8 cellular contexts compared by ENCODE assay signal in genomic region chr4:24657768-24658617, GRCh38.
DNase-seq lines count a peak whose midpoint lies in the region; ATAC-seq and TF ChIP-seq lines count a peak whose summit lies in the region.

No MANE protein-coding gene starts in this region.

- intact Hi-C loops in activated CD4-positive, alpha-beta T cell treated with anti-CD3 and anti-CD28 coated beads for 36 hours (cut with DNase I, micrococcal nuclease) = no loop called here
- intact Hi-C loops in Right ventricle myocardium superior (cut with DNase I) = no loop called here

- DNase-seq in activated CD4-positive, alpha-beta T cell treated with anti-CD3 and anti-CD28 coated beads for 36 hours = peak; percentile 46
- DNase-seq in activated CD4-positive, alpha-beta T cell treated with anti-CD3 and anti-CD28 coated beads, Interleukin-2, amount 50 U/mL, for 1 hour = no peak
- peak; percentile 96 for DNase-seq in H4 (ENCODE audit: low spot score)
- DNase-seq in SW480 (ENCODE audit: low spot score) = peak; percentile 96
- peak; percentile 55 for DNase-seq in Right ventricle myocardium superior
- peak; percentile 28 for DNase-seq in stimulated activated CD8-positive, alpha-beta memory T cell treated with anti-CD3 and anti-CD28 coated beads, Interleukin-4, amount 100 ng/mL, for 48 hours
- no peak for DNase-seq in germinal center (ENCODE audit: low spot score)

- POLR2A ChIA-PET in activated CD4-positive, alpha-beta T cell treated with anti-CD3 and anti-CD28 coated beads for 36 hours (lab: Charles Lee) = no interaction called here

- H3K4me1 Mint-ChIP-seq in activated CD4-positive, alpha-beta T cell treated with anti-CD3 and anti-CD28 coated beads for 36 hours = peaks cover 2% of the 10 kb centered on the region

- peaks cover 14% of the 10 kb centered on the region for H3K27me3 Mint-ChIP-seq in activated CD4-positive, alpha-beta T cell treated with anti-CD3 and anti-CD28 coated beads for 36 hours

- ATAC-seq in activated CD4-positive, alpha-beta T cell treated with anti-CD3 and anti-CD28 coated beads for 36 hours = peak; percentile 64
- ATAC-seq in Right ventricle myocardium superior (ENCODE audit: poor library complexity) = peak; percentile 82

- peak; percentile 85 for TF ChIP-seq EP300 in Ishikawa (IDR thresholded peaks at IDR 0.05; ENCODE audit: borderline replicate concordance)

- CTCF ChIA-PET in activated CD4-positive, alpha-beta T cell treated with anti-CD3 and anti-CD28 coated beads for 36 hours (lab: Charles Lee) = no interaction called here

- H3K4me3 Mint-ChIP-seq in activated CD4-positive, alpha-beta T cell treated with anti-CD3 and anti-CD28 coated beads for 36 hours = no peak overlapping the region

- H3K9me3 Mint-ChIP-seq in activated CD4-positive, alpha-beta T cell treated with anti-CD3 and anti-CD28 coated beads for 36 hours (ENCODE audit: low read depth) = no peaks in the 10 kb centered on the region

- no peaks in the 10 kb centered on the region for H3K36me3 Mint-ChIP-seq in activated CD4-positive, alpha-beta T cell treated with anti-CD3 and anti-CD28 coated beads for 36 hours (ENCODE audit: low read depth)

- peak; percentile 8; the same call in 1 of the 2 replicates for TF ChIP-seq RAD21 in Ishikawa (IDR thresholded peaks at IDR 0.05; ENCODE audit: low read depth)

- no peak overlapping the region for H3K27ac Mint-ChIP-seq in activated CD4-positive, alpha-beta T cell treated with anti-CD3 and anti-CD28 coated beads for 36 hours

TF ChIP-seq in Ishikawa, 13 proteins besides CTCF, POLR2A, EP300 and RAD21:
- TF ChIP-seq TEAD4 (IDR thresholded peaks at IDR 0.05) (peak; percentile 84), ZBTB7A (IDR thresholded peaks at IDR 0.05; ENCODE audit: low read depth) (no peak), YY1 (IDR thresholded peaks at IDR 0.05; ENCODE audit: low read depth) (0 out of 2 replicates have a peak, but pooled peaks have one; percentile 8), CREB1 (IDR thresholded peaks at IDR 0.05; ENCODE audit: low read depth) (no peak), TCF12 (IDR thresholded peaks at IDR 0.05; ENCODE audit: low read depth) (peak; percentile 90), MAX (IDR thresholded peaks at IDR 0.05) (peak; percentile 65), EGR1 (IDR thresholded peaks at IDR 0.05) (no peak), TAF1 (IDR thresholded peaks at IDR 0.05; ENCODE audit: low read depth) (no peak), FOXM1 (IDR thresholded peaks at IDR 0.05; ENCODE audit: borderline replicate concordance, low read depth) (peak; percentile 54; the same call in 1 of the 2 replicates), CEBPB (IDR thresholded peaks at IDR 0.05) (peak; percentile 97), NFIC (IDR thresholded peaks at IDR 0.05) (peak; percentile 97)
- TF ChIP-seq, protein P1, sequence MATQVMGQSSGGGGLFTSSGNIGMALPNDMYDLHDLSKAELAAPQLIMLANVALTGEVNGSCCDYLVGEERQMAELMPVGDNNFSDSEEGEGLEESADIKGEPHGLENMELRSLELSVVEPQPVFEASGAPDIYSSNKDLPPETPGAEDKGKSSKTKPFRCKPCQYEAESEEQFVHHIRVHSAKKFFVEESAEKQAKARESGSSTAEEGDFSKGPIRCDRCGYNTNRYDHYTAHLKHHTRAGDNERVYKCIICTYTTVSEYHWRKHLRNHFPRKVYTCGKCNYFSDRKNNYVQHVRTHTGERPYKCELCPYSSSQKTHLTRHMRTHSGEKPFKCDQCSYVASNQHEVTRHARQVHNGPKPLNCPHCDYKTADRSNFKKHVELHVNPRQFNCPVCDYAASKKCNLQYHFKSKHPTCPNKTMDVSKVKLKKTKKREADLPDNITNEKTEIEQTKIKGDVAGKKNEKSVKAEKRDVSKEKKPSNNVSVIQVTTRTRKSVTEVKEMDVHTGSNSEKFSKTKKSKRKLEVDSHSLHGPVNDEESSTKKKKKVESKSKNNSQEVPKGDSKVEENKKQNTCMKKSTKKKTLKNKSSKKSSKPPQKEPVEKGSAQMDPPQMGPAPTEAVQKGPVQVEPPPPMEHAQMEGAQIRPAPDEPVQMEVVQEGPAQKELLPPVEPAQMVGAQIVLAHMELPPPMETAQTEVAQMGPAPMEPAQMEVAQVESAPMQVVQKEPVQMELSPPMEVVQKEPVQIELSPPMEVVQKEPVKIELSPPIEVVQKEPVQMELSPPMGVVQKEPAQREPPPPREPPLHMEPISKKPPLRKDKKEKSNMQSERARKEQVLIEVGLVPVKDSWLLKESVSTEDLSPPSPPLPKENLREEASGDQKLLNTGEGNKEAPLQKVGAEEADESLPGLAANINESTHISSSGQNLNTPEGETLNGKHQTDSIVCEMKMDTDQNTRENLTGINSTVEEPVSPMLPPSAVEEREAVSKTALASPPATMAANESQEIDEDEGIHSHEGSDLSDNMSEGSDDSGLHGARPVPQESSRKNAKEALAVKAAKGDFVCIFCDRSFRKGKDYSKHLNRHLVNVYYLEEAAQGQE (IDR thresholded peaks at IDR 0.05; ENCODE audit: low read depth) = no peak
- TF ChIP-seq, protein P2, sequence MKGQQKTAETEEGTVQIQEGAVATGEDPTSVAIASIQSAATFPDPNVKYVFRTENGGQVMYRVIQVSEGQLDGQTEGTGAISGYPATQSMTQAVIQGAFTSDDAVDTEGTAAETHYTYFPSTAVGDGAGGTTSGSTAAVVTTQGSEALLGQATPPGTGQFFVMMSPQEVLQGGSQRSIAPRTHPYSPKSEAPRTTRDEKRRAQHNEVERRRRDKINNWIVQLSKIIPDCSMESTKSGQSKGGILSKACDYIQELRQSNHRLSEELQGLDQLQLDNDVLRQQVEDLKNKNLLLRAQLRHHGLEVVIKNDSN (IDR thresholded peaks at IDR 0.05) = no peak

Comparison
In these comparisons a context has a peak if more than half of its experiments do, and no peak if none do; other contexts are left out.
1. DNase-seq: peak in activated CD4-positive, alpha-beta T cell treated with anti-CD3 and anti-CD28 coated beads for 36 hours (single experiment), H4 (single experiment), SW480 (single experiment), Right ventricle myocardium superior (single experiment) and stimulated activated CD8-positive, alpha-beta memory T cell treated with anti-CD3 and anti-CD28 coated beads, Interleukin-4, amount 100 ng/mL, for 48 hours (single experiment); none in activated CD4-positive, alpha-beta T cell treated with anti-CD3 and anti-CD28 coated beads, Interleukin-2, amount 50 U/mL, for 1 hour (single experiment) and germinal center (single experiment).